1 cellular context compared by ENCODE assay signal in the genomic region with DNA sequence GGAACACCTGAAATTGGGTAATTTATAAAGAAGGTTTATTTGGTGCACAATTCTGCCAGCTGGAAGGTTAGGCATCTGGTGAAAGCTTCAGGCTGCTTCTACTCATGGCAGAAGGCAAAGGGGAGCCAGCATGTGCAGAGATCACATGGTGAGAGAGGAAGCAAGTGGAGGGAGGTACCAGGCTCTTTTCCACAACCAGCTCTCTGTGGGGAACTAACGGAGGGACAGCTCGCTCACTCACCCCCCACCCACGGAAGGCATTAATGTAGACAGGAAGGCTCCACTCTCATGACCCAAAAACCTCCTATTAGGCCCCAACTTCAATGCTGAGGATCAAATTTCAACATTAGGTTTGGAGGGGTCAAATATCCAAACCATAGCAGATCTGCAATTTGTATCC.
TF ChIP-seq lines count a peak whose summit lies in the region.

No MANE protein-coding gene starts in this region.

TF ChIP-seq in HepG2, 621 proteins besides CTCF, POLR2A, EP300 and RAD21 (continued from another document):
- TF ChIP-seq NR1H2 (CRISPR knock-in tag; IDR thresholded peaks at IDR 0.05; ENCODE audit: borderline replicate concordance, low read depth), result no peak
- no peak for TF ChIP-seq DZIP1 (CRISPR knock-in tag; IDR thresholded peaks at IDR 0.05)
TF ChIP-seq in HepG2: peak in this region for 0.
